Comparison of ENCODE assay signal across 15 cellular contexts in genomic region chr16:12187939-12188673, GRCh38.
A peak's percentile ranks its signal among the peaks of the same experiment; 100 is the strongest.
DNase-seq lines count a peak whose midpoint lies in the region; ATAC-seq and TF ChIP-seq lines count a peak whose summit lies in the region.
"Had no signal": no experiment of that assay in that cellular context is flagged by ENCODE, and none has a peak within 500 bp of the region (broad histone marks: within the 10 kb centered on the region; RNA-seq: fewer than 3 reads in every experiment).

No MANE protein-coding gene starts in this region.

- TF ChIP-seq CTCF in WTC11 (IDR thresholded peaks at IDR 0.05) (no peak), thoracic aorta (IDR thresholded peaks at IDR 0.05) (no peak), GM13977 (IDR thresholded peaks at IDR 0.05; ENCODE audit: extremely low read depth, insufficient read depth, missing control alignments) (no peak)

- peaks cover 3 to 31% of the 10 kb centered on the region in 2 donors for H3K4me1 ChIP-seq in thoracic aorta (ENCODE audit: control insufficient read depth in 1 of 2, low read depth in 2 of 2)

- peak overlapping the region; percentile 2 for H3K4me3 ChIP-seq in thoracic aorta
- H3K4me3 ChIP-seq: adrenal gland had no signal

- H3K36me3 Mint-ChIP-seq in WTC11 = no peaks in the 10 kb centered on the region

- H3K27ac Mint-ChIP-seq in WTC11 = no peak overlapping the region
- H3K27ac Mint-ChIP-seq: activated CD8-positive, alpha-beta T cell treated with anti-CD3 and anti-CD28 coated beads for 36 hours; activated T-helper 1 cell treated with anti-CD3 and anti-CD28 coated beads, Interleukin-12 subunit alpha, Interleukin-12 subunit beta, Interleukin-2, Interleukin-4 antibody, amounts not matched to agents 30 ng/mL and 10 ng/mL and 1 ng/mL, durations not matched to agents 14 hours and 24 hours and 36 hours had no signal

- no peaks in the 10 kb centered on the region for H3K27me3 Mint-ChIP-seq in WTC11 (ENCODE audit: low read depth)
- H3K27me3 Mint-ChIP-seq: activated CD8-positive, alpha-beta T cell treated with anti-CD3 and anti-CD28 coated beads for 36 hours; naive thymus-derived CD8-positive, alpha-beta T cell had no signal

- TF ChIP-seq POLR2A in erythroblast (IDR thresholded peaks at IDR 0.05; ENCODE audit: low read length) = no peak

- H3K9me3 Mint-ChIP-seq in WTC11 = no peaks in the 10 kb centered on the region
- H3K9me3 Mint-ChIP-seq: activated CD8-positive, alpha-beta T cell treated with anti-CD3 and anti-CD28 coated beads for 36 hours; activated T-helper 1 cell treated with anti-CD3 and anti-CD28 coated beads, Interleukin-12 subunit alpha, Interleukin-12 subunit beta, Interleukin-2, Interleukin-4 antibody, amounts not matched to agents 30 ng/mL and 10 ng/mL and 1 ng/mL, durations not matched to agents 14 hours and 24 hours and 36 hours; naive thymus-derived CD8-positive, alpha-beta T cell had no signal

- CTCF ChIA-PET in WTC11 (lab: Charles Lee) = interaction anchor here (1.3 kb wide), 1 partner anchor 93 kb away, joined by 6 read pairs; no protein-coding TSS in a partner anchor

- peaks cover 21% of the 10 kb centered on the region for H3K4me1 Mint-ChIP-seq in WTC11

- ATAC-seq in WTC11 (no peak), thoracic aorta (ENCODE audit: insufficient number of reproducible peaks, low FRiP score, low read depth) (no peak)
- ATAC-seq: activated CD8-positive, alpha-beta T cell treated with anti-CD3 and anti-CD28 coated beads for 36 hours; naive thymus-derived CD8-positive, alpha-beta T cell had no signal

- H3K36me3 ChIP-seq in thoracic aorta = no peaks in the 10 kb centered on the region
- H3K36me3 ChIP-seq: adrenal gland had no signal

- H3K27me3 ChIP-seq in thoracic aorta (replicated peaks; ENCODE audit: insufficient read depth) = no peaks in the 10 kb centered on the region
- H3K27me3 ChIP-seq: adrenal gland had no signal

- in situ Hi-C loops in GM13977 (cut with MboI; ENCODE audit: low pct_unique_long_range_greater_than_20kb, low sequenced_read_pairs, unreplicated experiment) = no loop called here

- POLR2A ChIA-PET in WTC11 (lab: Charles Lee) = no interaction called here

- peak overlapping the region; percentile 24 to 64 for H3K27ac ChIP-seq in thoracic aorta
- H3K27ac ChIP-seq: adrenal gland had no signal

- DNase-seq in NCI-H82 (lab: John Stamatoyannopoulos, UW) = peak; percentile 14
- DNase-seq in NCI-H82 treated with DMSO at 0.1 percent for 48 hours (lab: John Stamatoyannopoulos, UW; ENCODE audit: unreplicated experiment) = no peak
- no peak for DNase-seq in WTC11 (ENCODE audit: low spot score)
- peak; percentile 85 for DNase-seq in kidney tubule cell (ENCODE audit: low spot score)
- no peak for DNase-seq in thoracic aorta (ENCODE audit: low spot score)
- no peak for DNase-seq in NCI-H2171 treated with DMSO at 0.1 percent for 48 hours (lab: John Stamatoyannopoulos, UW)
- DNase-seq in GM13977 (ENCODE audit: low spot score) = no peak
- no peak for DNase-seq in erythroblast (lab: John Stamatoyannopoulos, UW)
- DNase-seq: activated CD8-positive, alpha-beta T cell treated with anti-CD3 and anti-CD28 coated beads for 36 hours; adrenal gland; DMS153; hippocampal formation; naive thymus-derived CD8-positive, alpha-beta T cell; NCI-H2171 had no signal

- H3K4me3 Mint-ChIP-seq in WTC11 = no peak overlapping the region
- H3K4me3 Mint-ChIP-seq: activated CD8-positive, alpha-beta T cell treated with anti-CD3 and anti-CD28 coated beads for 36 hours; activated T-helper 1 cell treated with anti-CD3 and anti-CD28 coated beads, Interleukin-12 subunit alpha, Interleukin-12 subunit beta, Interleukin-2, Interleukin-4 antibody, amounts not matched to agents 30 ng/mL and 10 ng/mL and 1 ng/mL, durations not matched to agents 14 hours and 24 hours and 36 hours; naive thymus-derived CD8-positive, alpha-beta T cell had no signal

- H3K9me3 ChIP-seq in thoracic aorta = no peaks in the 10 kb centered on the region
- H3K9me3 ChIP-seq: adrenal gland had no signal

TF ChIP-seq in WTC11, 78 proteins besides CTCF, POLR2A, EP300 and RAD21:
- TF ChIP-seq JAZF1 (CRISPR knock-in tag; IDR thresholded peaks at IDR 0.05) (no peak), GABPB1 (CRISPR knock-in tag; IDR thresholded peaks at IDR 0.05) (peak; percentile 45; the same call in 1 of the 2 replicates)
TF ChIP-seq in WTC11: peak in this region for 1.

Comparison
In these comparisons a context has a peak if more than half of its experiments do, and no peak if none do; other contexts are left out.
1. DNase-seq: peak in NCI-H82 (single experiment) and kidney tubule cell (single experiment); none in NCI-H82 treated with DMSO at 0.1 percent for 48 hours (single experiment), WTC11 (single experiment), thoracic aorta (single experiment), NCI-H2171 treated with DMSO at 0.1 percent for 48 hours (single experiment), GM13977 (single experiment) and erythroblast (0 of 2).